ENCODE assay signal across 18 cellular contexts in genomic region chr18:74880706-74881289, GRCh38.
A peak's percentile ranks its signal among the peaks of the same experiment; 100 is the strongest.
DNase-seq lines count a peak whose midpoint lies in the region; ATAC-seq and TF ChIP-seq lines count a peak whose summit lies in the region.
"Had no signal": no experiment of that assay in that cellular context is flagged by ENCODE, and none has a peak within 500 bp of the region (broad histone marks: within the 10 kb centered on the region; RNA-seq: fewer than 3 reads in every experiment).

No MANE protein-coding gene starts in this region.

- no peaks in the 10 kb centered on the region for H3K36me3 ChIP-seq in HEK293 (ENCODE audit: control insufficient read depth in 2 of 2, insufficient read depth in 1 of 2, low read length in 2 of 2)
- H3K36me3 ChIP-seq in trophoblast cell (ENCODE audit: control insufficient read depth in 1 of 2, insufficient read depth in 2 of 2, low read length in 2 of 2), result no peaks in the 10 kb centered on the region

- H3K4me1 Mint-ChIP-seq in progenitor cell of endocrine pancreas (ENCODE audit: low read depth), result peaks cover 38% of the 10 kb centered on the region

- H2AK5ac ChIP-seq in trophoblast cell (ENCODE audit: low read length), result no peak overlapping the region

- H3K79me1 ChIP-seq in trophoblast cell (ENCODE audit: low read length), result no peaks in the 10 kb centered on the region

- no peak overlapping the region for H3K9ac ChIP-seq in trophoblast cell (ENCODE audit: low read length)

- H4K91ac ChIP-seq in trophoblast cell (ENCODE audit: low read depth, low read length), result no peak overlapping the region

- WGBS in trophoblast cell (ENCODE audit: extremely low coverage, insufficient coverage, insufficient read length), result no CpG with 5 or more reads among the region's 12 CpGs

- H3K27ac ChIP-seq in HEK293 (ENCODE audit: extremely low read depth, low read depth, low read length) (no peak overlapping the region), trophoblast cell (ENCODE audit: low read depth, low read length) (no peak overlapping the region)
- H3K27ac ChIP-seq: C4-2B, HL-60 had no signal

- no peaks in the 10 kb centered on the region for H3K79me2 ChIP-seq in trophoblast cell (ENCODE audit: control insufficient read depth, insufficient read depth, low read length, poor library complexity)

- H3K27me3 ChIP-seq in trophoblast cell (ENCODE audit: insufficient read depth, low read length), result no peaks in the 10 kb centered on the region

- H3K4ac ChIP-seq in trophoblast cell (ENCODE audit: low read depth, low read length), result no peak overlapping the region

- peaks cover 5% of the 10 kb centered on the region for H3K36me3 Mint-ChIP-seq in progenitor cell of endocrine pancreas (ENCODE audit: insufficient read depth)

- H3K14ac ChIP-seq in trophoblast cell (ENCODE audit: low read length), result no peak overlapping the region

- no peak overlapping the region for H3K4me3 Mint-ChIP-seq in progenitor cell of endocrine pancreas (ENCODE audit: low read depth)
- H3K4me3 Mint-ChIP-seq: CD4-positive, alpha-beta T cell; H9 had no signal

- no peak overlapping the region for H4K8ac ChIP-seq in trophoblast cell (ENCODE audit: low read depth, low read length)

- TF ChIP-seq CTCF in HEK293 (tag by site-specific recombination; IDR thresholded peaks at IDR 0.05) (no peak), progenitor cell of endocrine pancreas (IDR thresholded peaks at IDR 0.05; ENCODE audit: unreplicated experiment) (no peak)

- H3K9me3 Mint-ChIP-seq in progenitor cell of endocrine pancreas (ENCODE audit: low read depth), result no peaks in the 10 kb centered on the region
- H3K9me3 Mint-ChIP-seq: CD4-positive, alpha-beta T cell; H9 had no signal

- DNase-seq in NCI-H526 treated with DMSO at 0.1 percent for 48 hours (lab: John Stamatoyannopoulos, UW) (peak; percentile 36), SK-N-DZ (ENCODE audit: low spot score) (peak; percentile 77), trophoblast cell (no peak), progenitor cell of endocrine pancreas (ENCODE audit: low spot score, unreplicated experiment) (no peak)
- no peak for DNase-seq in stimulated activated naive CD4-positive, alpha-beta T cell (lab: John Stamatoyannopoulos, UW)
- DNase-seq: ACHN; Caco-2; CD4-positive, alpha-beta T cell; DMS153; DMS79; GDM1; H9; IMR-90 had no signal

- H3K4me3 ChIP-seq in HEK293 (ENCODE audit: low read depth, low read length) (no peak overlapping the region), trophoblast cell (ENCODE audit: low read depth, low read length) (no peak overlapping the region)
- H3K4me3 ChIP-seq: K562 had no signal

- H3K18ac ChIP-seq in trophoblast cell (ENCODE audit: low read length), result no peak overlapping the region

- POLR2A ChIA-PET in HEK293 (lab: Yijun Ruan, JAX), result no interaction called here

- H3K27ac Mint-ChIP-seq in progenitor cell of endocrine pancreas, result no peak overlapping the region
- H3K27ac Mint-ChIP-seq: CD4-positive, alpha-beta T cell; H9 had no signal

- CTCF ChIA-PET in HEK293 (lab: Yijun Ruan, JAX), result no interaction called here

- no peak overlapping the region for H3K4me2 ChIP-seq in trophoblast cell (ENCODE audit: low read length)

- H2BK120ac ChIP-seq in trophoblast cell (ENCODE audit: insufficient read depth, low read length, poor library complexity), result no peak overlapping the region

- no peaks in the 10 kb centered on the region for H3K9me3 ChIP-seq in HEK293 (ENCODE audit: control insufficient read depth, insufficient read depth, low read depth, low read length)
- H3K9me3 ChIP-seq in trophoblast cell (ENCODE audit: insufficient read depth, low read depth, low read length), result no peaks in the 10 kb centered on the region
- H3K9me3 ChIP-seq: Caco-2 had no signal

- H2AFZ ChIP-seq in trophoblast cell (ENCODE audit: insufficient read depth, low read length, poor library complexity), result no peak overlapping the region

- no peak for ATAC-seq in GM19452 (IDR thresholded peaks at IDR 0.05; ENCODE audit: unreplicated experiment)
- ATAC-seq: K562 had no signal

- no peaks in the 10 kb centered on the region for H3K27me3 Mint-ChIP-seq in progenitor cell of endocrine pancreas
- H3K27me3 Mint-ChIP-seq: CD4-positive, alpha-beta T cell had no signal

- H4K12ac ChIP-seq in trophoblast cell (ENCODE audit: low read depth, low read length), result no peak overlapping the region

- no peak overlapping the region for H2BK5ac ChIP-seq in trophoblast cell (ENCODE audit: low read depth, low read length, poor library complexity)

- no peak overlapping the region for H2BK12ac ChIP-seq in trophoblast cell (ENCODE audit: low read length)

- no peaks in the 10 kb centered on the region for H3K4me1 ChIP-seq in HEK293 (ENCODE audit: control insufficient read depth, insufficient read depth, low read length)
- H3K4me1 ChIP-seq in trophoblast cell (ENCODE audit: control insufficient read depth in 1 of 2, insufficient read depth in 2 of 2, low read length in 2 of 2), result peaks cover 0 to 4% of the 10 kb centered on the region in 2 experiments
- H3K4me1 ChIP-seq: Caco-2 had no signal

- no peak overlapping the region for H3K23ac ChIP-seq in trophoblast cell (ENCODE audit: low read length)

TF ChIP-seq in HEK293, 187 proteins besides CTCF, POLR2A, EP300 and RAD21 (continues in another document):
- TF ChIP-seq KLF7 (tag by site-specific recombination; IDR thresholded peaks at IDR 0.05; ENCODE audit: borderline replicate concordance), result peak; percentile 95; the same call in 1 of the 2 replicates
- TF ChIP-seq SCRT1 (tag by site-specific recombination; IDR thresholded peaks at IDR 0.05; ENCODE audit: borderline replicate concordance), result 0 out of 2 replicates have a peak, but pooled peaks have one; percentile 60
- TF ChIP-seq OSR2 (tag by site-specific recombination; IDR thresholded peaks at IDR 0.05), result peak; percentile 89
- TF ChIP-seq ZNF580 (tag by site-specific recombination; IDR thresholded peaks at IDR 0.05), result peak; percentile 72
- 0 out of 2 replicates have a peak, but pooled peaks have one; percentile 21 for TF ChIP-seq HIC1 (tag by site-specific recombination; IDR thresholded peaks at IDR 0.05)
- peak; percentile 80; the same call in 1 of the 2 replicates for TF ChIP-seq TCF7L2 (IDR thresholded peaks at IDR 0.05; ENCODE audit: borderline replicate concordance, low read depth, low read length)
- TF ChIP-seq ZNF341 (tag by site-specific recombination; IDR thresholded peaks at IDR 0.05; ENCODE audit: low read depth), result no peak
- no peak for TF ChIP-seq ZNF23 (tag by site-specific recombination; IDR thresholded peaks at IDR 0.05; ENCODE audit: borderline replicate concordance)
- TF ChIP-seq ZNF596 (tag by site-specific recombination; IDR thresholded peaks at IDR 0.05), result no peak
- no peak for TF ChIP-seq ZSCAN30 (tag by site-specific recombination; IDR thresholded peaks at IDR 0.05)
- TF ChIP-seq ZNF610 (tag by site-specific recombination; IDR thresholded peaks at IDR 0.05; ENCODE audit: borderline replicate concordance), result no peak
- TF ChIP-seq ZSCAN16 (tag by site-specific recombination; IDR thresholded peaks at IDR 0.05), result no peak
- peak; percentile 81 for TF ChIP-seq ZNF843 (tag by site-specific recombination; IDR thresholded peaks at IDR 0.05)
- TF ChIP-seq FEZF1 (tag by site-specific recombination; IDR thresholded peaks at IDR 0.05), result peak; percentile 68
- peak; percentile 85 for TF ChIP-seq PRDM6 (tag by site-specific recombination; IDR thresholded peaks at IDR 0.05)
- no peak for TF ChIP-seq ZBTB6 (tag by site-specific recombination; IDR thresholded peaks at IDR 0.05)

Comparison
In these comparisons a context has a peak if more than half of its experiments do, and no peak if none do; other contexts are left out.
1. DNase-seq: peak in NCI-H526 treated with DMSO at 0.1 percent for 48 hours (single experiment) and SK-N-DZ (single experiment); none in trophoblast cell (0 of 2), stimulated activated naive CD4-positive, alpha-beta T cell (0 of 6) and progenitor cell of endocrine pancreas (single experiment).